ENCODE assay signal across 1 cellular context in genomic region chr2:171210216-171210863, GRCh38.
TF ChIP-seq lines count a peak whose summit lies in the region.

No MANE protein-coding gene starts in this region.

TF ChIP-seq in H1, 55 proteins besides CTCF, POLR2A, EP300 and RAD21 (continued from another document):
- no peak for TF ChIP-seq CHD1 (IDR thresholded peaks at IDR 0.05; ENCODE audit: low read depth, low read length)
- no peak for TF ChIP-seq TAF1 (IDR thresholded peaks at IDR 0.05; ENCODE audit: low read depth, low read length)
- TF ChIP-seq USF2 (IDR thresholded peaks at IDR 0.05; ENCODE audit: low read length), result no peak
- TF ChIP-seq RBBP5 (IDR thresholded peaks at IDR 0.05; ENCODE audit: borderline replicate concordance, low read depth, low read length), result no peak
- TF ChIP-seq CHD2 (IDR thresholded peaks at IDR 0.05; ENCODE audit: low read length), result no peak
